Comparison of ENCODE assay signal across 10 cellular contexts in genomic region chr20:32972181-32973076, GRCh38. TPM values are rescaled to one million over a fixed set of nuclear protein-coding genes. Genes with fewer than 3 reads are reported as not detected.
DNase-seq lines count a peak whose midpoint lies in the region; ATAC-seq, FAIRE-seq and TF ChIP-seq lines count a peak whose summit lies in the region.
"Had no signal": no experiment of that assay in that cellular context is flagged by ENCODE, and none has a peak within 500 bp of the region (broad histone marks: within the 10 kb centered on the region; RNA-seq: fewer than 3 reads in every experiment).

No MANE protein-coding gene starts in this region.

- H3K27ac ChIP-seq in astrocyte (ENCODE audit: low read depth, low read length) (no peak overlapping the region), skin epidermis (peak overlapping the region in 16 of 21 experiments; percentile 42 to 96 (median 72))

- peak overlapping the region; percentile 66 for H2AFZ ChIP-seq in astrocyte (ENCODE audit: low read depth, low read length)

- no peaks in the 10 kb centered on the region for H3K79me2 ChIP-seq in astrocyte (ENCODE audit: insufficient read depth, low read length)

- no peaks in the 10 kb centered on the region for H4K20me1 ChIP-seq in astrocyte (ENCODE audit: insufficient read depth, low read length)

- no peak overlapping the region for H3K9ac ChIP-seq in astrocyte (ENCODE audit: low read length)

- peak overlapping the region; percentile 8 for H3K4me2 ChIP-seq in astrocyte (ENCODE audit: low read length)

- peak; percentile 63 to 77 (median 73) for DNase-seq in T-helper 17 cell
- no peak for DNase-seq in astrocyte (ENCODE audit: low read depth)
- DNase-seq in inferior parietal cortex (ENCODE audit: extremely low spot score) = no peak
- DNase-seq in NCI-H2227 (lab: John Stamatoyannopoulos, UW; ENCODE audit: unreplicated experiment) = no peak
- no peak for DNase-seq in glutamatergic neuron

- H3K4me1 ChIP-seq in astrocyte (ENCODE audit: insufficient read depth, low read length) = peaks cover 3% of the 10 kb centered on the region

- H3K4me3 ChIP-seq in astrocyte (ENCODE audit: insufficient read depth, low read depth, low read length) (no peak overlapping the region), skin epidermis (no peak overlapping the region)

- H3K36me3 Mint-ChIP-seq in T-helper 17 cell (ENCODE audit: low read depth) (no peaks in the 10 kb centered on the region), astrocyte (ENCODE audit: low read depth, unreplicated experiment) (peaks cover 3% of the 10 kb centered on the region), glutamatergic neuron (ENCODE audit: unreplicated experiment) (no peaks in the 10 kb centered on the region)

- ATAC-seq in GM19025 (IDR thresholded peaks at IDR 0.05; ENCODE audit: low read depth, unreplicated experiment) = peak; percentile 91
- peak; percentile 86 for ATAC-seq in HG03108 (IDR thresholded peaks at IDR 0.05; ENCODE audit: unreplicated experiment)
- peak; percentile 82 for ATAC-seq in T-helper 17 cell

- no peak for FAIRE-seq in astrocyte (lab: Jason Lieb, UNC)
- FAIRE-seq: TTC549 had no signal

- H3K9me3 Mint-ChIP-seq in astrocyte (ENCODE audit: unreplicated experiment) = no peaks in the 10 kb centered on the region
- no peaks in the 10 kb centered on the region for H3K9me3 Mint-ChIP-seq in glutamatergic neuron (ENCODE audit: unreplicated experiment)
- H3K9me3 Mint-ChIP-seq: neural crest cell had no signal

- H3K4me1 Mint-ChIP-seq in T-helper 17 cell = peaks cover 42% of the 10 kb centered on the region
- peaks cover 1% of the 10 kb centered on the region for H3K4me1 Mint-ChIP-seq in astrocyte (ENCODE audit: low read depth, unreplicated experiment)
- H3K4me1 Mint-ChIP-seq in glutamatergic neuron (ENCODE audit: low read depth, unreplicated experiment) = no peaks in the 10 kb centered on the region

- H3K27ac Mint-ChIP-seq in T-helper 17 cell (no peak overlapping the region), astrocyte (ENCODE audit: unreplicated experiment) (no peak overlapping the region), glutamatergic neuron (ENCODE audit: unreplicated experiment) (no peak overlapping the region)

- H3K9me3 ChIP-seq in T-helper 17 cell (ENCODE audit: control insufficient read depth, low read length, poor library complexity, severe bottlenecking) (no peaks in the 10 kb centered on the region), astrocyte (ENCODE audit: insufficient read depth, low read depth, low read length) (no peaks in the 10 kb centered on the region)

- H3K27me3 ChIP-seq in astrocyte (ENCODE audit: insufficient read depth, low read length) = no peaks in the 10 kb centered on the region

- no peaks in the 10 kb centered on the region for H3K27me3 Mint-ChIP-seq in T-helper 17 cell
- H3K27me3 Mint-ChIP-seq in astrocyte (ENCODE audit: low read depth, unreplicated experiment) = peaks cover 9% of the 10 kb centered on the region
- H3K27me3 Mint-ChIP-seq in glutamatergic neuron (ENCODE audit: unreplicated experiment) = peaks cover 2% of the 10 kb centered on the region

- H3K4me3 Mint-ChIP-seq in T-helper 17 cell (no peak overlapping the region), astrocyte (ENCODE audit: unreplicated experiment) (no peak overlapping the region), glutamatergic neuron (ENCODE audit: unreplicated experiment) (no peak overlapping the region)
- H3K4me3 Mint-ChIP-seq: neural crest cell had no signal

- no peaks in the 10 kb centered on the region for H3K36me3 ChIP-seq in astrocyte (ENCODE audit: insufficient read depth, low read length)

- TF ChIP-seq CTCF in astrocyte (IDR thresholded peaks at IDR 0.05; ENCODE audit: insufficient read depth, low read depth, low read length) (no peak), glutamatergic neuron (IDR thresholded peaks at IDR 0.05; ENCODE audit: partially characterized antibody, unreplicated experiment) (no peak)

RNA-seq across cellular contexts. Expression of gene SUN5, which starts 31.8 kb away (rescaled TPM):
- total RNA-seq in T-helper 17 cell (not detected), astrocyte (not detected in 2 replicates), glutamatergic neuron (ENCODE audit: unreplicated experiment) (not detected)
- total RNA-seq: neural crest cell had no signal

RNA-seq across cellular contexts. Expression of gene BPIFB2, which starts 35.1 kb away (rescaled TPM):
- total RNA-seq in T-helper 17 cell (not detected), astrocyte (not detected in 2 replicates), glutamatergic neuron (ENCODE audit: unreplicated experiment) (not detected)
- total RNA-seq: neural crest cell had no signal

RNA-seq across cellular contexts. Expression of gene BPIFB6, which starts 59.0 kb away (rescaled TPM):
- total RNA-seq in T-helper 17 cell (not detected), astrocyte (not detected in 2 replicates), glutamatergic neuron (ENCODE audit: unreplicated experiment) (not detected)
- total RNA-seq: neural crest cell had no signal

Comparison
In these comparisons a context has a peak if more than half of its experiments do, and no peak if none do; other contexts are left out.
1. DNase-seq: peak in T-helper 17 cell (3 of 3); none in astrocyte (single experiment), inferior parietal cortex (single experiment), NCI-H2227 (single experiment) and glutamatergic neuron (single experiment).
2. Peak in every context shown above with its lines, with median percentiles within 50 percentile points of each other: ATAC-seq.